ENCODE assay signal across 1 cellular context in genomic region chr11:1304376-1304775, GRCh38.
TF ChIP-seq lines count a peak whose summit lies in the region.

No MANE protein-coding gene starts in this region.

TF ChIP-seq in HepG2, 621 proteins besides CTCF, POLR2A, EP300 and RAD21 (continued from another document and continues in another):
- TF ChIP-seq PRDM4 (CRISPR knock-in tag; IDR thresholded peaks at IDR 0.05; ENCODE audit: borderline replicate concordance), result no peak
- TF ChIP-seq ZMYM3 (CRISPR knock-in tag; IDR thresholded peaks at IDR 0.05), result peak; percentile 13; the same call in 1 of the 2 replicates
- TF ChIP-seq SNAPC2 (CRISPR knock-in tag; IDR thresholded peaks at IDR 0.05), result no peak
- peak; percentile 69; the same call in 1 of the 2 replicates for TF ChIP-seq MED1 (CRISPR knock-in tag; IDR thresholded peaks at IDR 0.05)
- TF ChIP-seq DRAP1 (CRISPR knock-in tag; IDR thresholded peaks at IDR 0.05), result peak; percentile 93
- no peak for TF ChIP-seq ZSCAN20 (CRISPR knock-in tag; IDR thresholded peaks at IDR 0.05; ENCODE audit: borderline replicate concordance)
- TF ChIP-seq BATF2 (CRISPR knock-in tag; IDR thresholded peaks at IDR 0.05), result no peak
- no peak for TF ChIP-seq SNAPC4 (CRISPR knock-in tag; IDR thresholded peaks at IDR 0.05)
- TF ChIP-seq TSC22D2 (CRISPR knock-in tag; IDR thresholded peaks at IDR 0.05; ENCODE audit: borderline replicate concordance), result 0 out of 2 replicates have a peak, but pooled peaks have one; percentile 58
- TF ChIP-seq NAIF1 (CRISPR knock-in tag; IDR thresholded peaks at IDR 0.05; ENCODE audit: borderline replicate concordance), result no peak
- 0 out of 2 replicates have a peak, but pooled peaks have one; percentile 34 for TF ChIP-seq ZNF205 (CRISPR knock-in tag; IDR thresholded peaks at IDR 0.05)
- TF ChIP-seq PHF21A (CRISPR knock-in tag; IDR thresholded peaks at IDR 0.05), result peak; percentile 67
- TF ChIP-seq SOX6 (IDR thresholded peaks at IDR 0.05), result no peak
- TF ChIP-seq SOX6 (CRISPR knock-in tag; IDR thresholded peaks at IDR 0.05), result peak; percentile 59; the same call in 1 of the 2 replicates
- peak; percentile 53 for TF ChIP-seq HMG20A (CRISPR knock-in tag; IDR thresholded peaks at IDR 0.05; ENCODE audit: borderline replicate concordance)
- TF ChIP-seq ZNF451 (CRISPR knock-in tag; IDR thresholded peaks at IDR 0.05), result no peak
- TF ChIP-seq ZSCAN25 (CRISPR knock-in tag; IDR thresholded peaks at IDR 0.05), result no peak
- TF ChIP-seq PREB (CRISPR knock-in tag; IDR thresholded peaks at IDR 0.05), result no peak
- no peak for TF ChIP-seq RBM39 (IDR thresholded peaks at IDR 0.05; ENCODE audit: low read depth, low read length, poor library complexity, severe bottlenecking)
- TF ChIP-seq ZNF770 (CRISPR knock-in tag; IDR thresholded peaks at IDR 0.05), result 0 out of 2 replicates have a peak, but pooled peaks have one; percentile 27
- TF ChIP-seq ZNF503 (CRISPR knock-in tag; IDR thresholded peaks at IDR 0.05), result 0 out of 2 replicates have a peak, but pooled peaks have one; percentile 31
- 0 out of 2 replicates have a peak, but pooled peaks have one; percentile 19 for TF ChIP-seq HMGXB3 (CRISPR knock-in tag; IDR thresholded peaks at IDR 0.05; ENCODE audit: borderline replicate concordance)
- no peak for TF ChIP-seq KLF11 (CRISPR knock-in tag; IDR thresholded peaks at IDR 0.05)
- TF ChIP-seq TBX2 (CRISPR knock-in tag; IDR thresholded peaks at IDR 0.05; ENCODE audit: borderline replicate concordance), result peak; percentile 69
- peak; percentile 60; the same call in 1 of the 3 replicates for TF ChIP-seq MXI1 (IDR thresholded peaks at IDR 0.05; ENCODE audit: borderline replicate concordance, low read depth, low read length)
- no peak for TF ChIP-seq ZNF567 (CRISPR knock-in tag; IDR thresholded peaks at IDR 0.05; ENCODE audit: borderline replicate concordance)
- TF ChIP-seq MAF1 (CRISPR knock-in tag; IDR thresholded peaks at IDR 0.05; ENCODE audit: borderline replicate concordance), result no peak
- 0 out of 2 replicates have a peak, but pooled peaks have one; percentile 13 for TF ChIP-seq RFX3 (CRISPR knock-in tag; IDR thresholded peaks at IDR 0.05)
- TF ChIP-seq FLYWCH1 (CRISPR knock-in tag; IDR thresholded peaks at IDR 0.05), result no peak
- peak; percentile 57; the same call in 1 of the 2 replicates for TF ChIP-seq ZNF710 (CRISPR knock-in tag; IDR thresholded peaks at IDR 0.05; ENCODE audit: borderline replicate concordance)
- TF ChIP-seq ZBTB43 (CRISPR knock-in tag; conservative IDR thresholded peaks at IDR 0.05), result 0 out of 2 replicates have a peak, but pooled peaks have one; percentile 36
